ENCODE assay signal across 2 cellular contexts in genomic region chr19:17641181-17641580, GRCh38.
A peak's percentile ranks its signal among the peaks of the same experiment; 100 is the strongest.
TF ChIP-seq lines count a peak whose summit lies in the region.

No MANE protein-coding gene starts in this region.

TF ChIP-seq in HepG2, 621 proteins besides CTCF, POLR2A, EP300 and RAD21:
- TF ChIP-seq POGK (CRISPR knock-in tag; conservative IDR thresholded peaks at IDR 0.05), result no peak
- 0 out of 2 replicates have a peak, but pooled peaks have one; percentile 10 for TF ChIP-seq CREB1 (IDR thresholded peaks at IDR 0.05)
- no peak for TF ChIP-seq CREB1 (CRISPR knock-in tag; IDR thresholded peaks at IDR 0.05)
TF ChIP-seq in HepG2: peak in this region for 1.

TF ChIP-seq in K562, 482 proteins besides CTCF, POLR2A, EP300 and RAD21:
- TF ChIP-seq ZNF253 (CRISPR knock-in tag; conservative IDR thresholded peaks at IDR 0.05) (no peak), ZNF512 (tag; IDR thresholded peaks at IDR 0.05) (no peak), HNRNPL (IDR thresholded peaks at IDR 0.05; ENCODE audit: low read depth, low read length) (no peak)
- TF ChIP-seq, protein P1, sequence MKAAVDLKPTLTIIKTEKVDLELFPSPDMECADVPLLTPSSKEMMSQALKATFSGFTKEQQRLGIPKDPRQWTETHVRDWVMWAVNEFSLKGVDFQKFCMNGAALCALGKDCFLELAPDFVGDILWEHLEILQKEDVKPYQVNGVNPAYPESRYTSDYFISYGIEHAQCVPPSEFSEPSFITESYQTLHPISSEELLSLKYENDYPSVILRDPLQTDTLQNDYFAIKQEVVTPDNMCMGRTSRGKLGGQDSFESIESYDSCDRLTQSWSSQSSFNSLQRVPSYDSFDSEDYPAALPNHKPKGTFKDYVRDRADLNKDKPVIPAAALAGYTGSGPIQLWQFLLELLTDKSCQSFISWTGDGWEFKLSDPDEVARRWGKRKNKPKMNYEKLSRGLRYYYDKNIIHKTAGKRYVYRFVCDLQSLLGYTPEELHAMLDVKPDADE (conservative IDR thresholded peaks at IDR 0.05; ENCODE audit: control insufficient read depth, low read depth, low read length), result no peak
- TF ChIP-seq, protein P2, sequence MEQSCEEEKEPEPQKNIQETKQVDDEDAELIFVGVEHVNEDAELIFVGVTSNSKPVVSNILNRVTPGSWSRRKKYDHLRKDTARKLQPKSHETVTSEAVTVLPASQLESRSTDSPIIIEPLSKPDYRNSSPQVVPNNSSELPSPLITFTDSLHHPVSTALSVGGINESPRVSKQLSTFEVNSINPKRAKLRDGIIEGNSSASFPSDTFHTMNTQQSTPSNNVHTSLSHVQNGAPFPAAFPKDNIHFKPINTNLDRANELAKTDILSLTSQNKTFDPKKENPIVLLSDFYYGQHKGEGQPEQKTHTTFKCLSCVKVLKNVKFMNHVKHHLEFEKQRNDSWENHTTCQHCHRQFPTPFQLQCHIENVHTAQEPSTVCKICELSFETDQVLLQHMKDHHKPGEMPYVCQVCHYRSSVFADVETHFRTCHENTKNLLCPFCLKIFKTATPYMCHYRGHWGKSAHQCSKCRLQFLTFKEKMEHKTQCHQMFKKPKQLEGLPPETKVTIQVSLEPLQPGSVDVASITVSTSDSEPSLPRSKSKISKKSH (CRISPR knock-in tag; IDR thresholded peaks at IDR 0.05), result no peak
- TF ChIP-seq, protein P3, sequence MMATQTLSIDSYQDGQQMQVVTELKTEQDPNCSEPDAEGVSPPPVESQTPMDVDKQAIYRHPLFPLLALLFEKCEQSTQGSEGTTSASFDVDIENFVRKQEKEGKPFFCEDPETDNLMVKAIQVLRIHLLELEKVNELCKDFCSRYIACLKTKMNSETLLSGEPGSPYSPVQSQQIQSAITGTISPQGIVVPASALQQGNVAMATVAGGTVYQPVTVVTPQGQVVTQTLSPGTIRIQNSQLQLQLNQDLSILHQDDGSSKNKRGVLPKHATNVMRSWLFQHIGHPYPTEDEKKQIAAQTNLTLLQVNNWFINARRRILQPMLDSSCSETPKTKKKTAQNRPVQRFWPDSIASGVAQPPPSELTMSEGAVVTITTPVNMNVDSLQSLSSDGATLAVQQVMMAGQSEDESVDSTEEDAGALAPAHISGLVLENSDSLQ (IDR thresholded peaks at IDR 0.05), result peak; percentile 44; the same call in 1 of the 2 replicates
